In genomic region chr11:70067591-70068341, GRCh38 we compare ENCODE assay signal across 12 cellular contexts. TPM values are rescaled to one million over a fixed set of nuclear protein-coding genes. Genes with fewer than 3 reads are reported as not detected.
DNase-seq lines count a peak whose midpoint lies in the region; ATAC-seq lines count a peak whose summit lies in the region.
"Had no signal": no experiment of that assay in that cellular context is flagged by ENCODE, and none has a peak within 500 bp of the region (broad histone marks: within the 10 kb centered on the region; RNA-seq: fewer than 3 reads in every experiment).

No MANE protein-coding gene starts in this region.

- no peaks in the 10 kb centered on the region for H3K9me3 ChIP-seq in BLaER1

- no peak overlapping the region for H3K4me3 ChIP-seq in BLaER1
- H3K4me3 ChIP-seq in H7 (ENCODE audit: insufficient read depth, low read depth, low read length) = no peak overlapping the region

- H4K20me1 ChIP-seq in BLaER1 = peaks cover 3% of the 10 kb centered on the region; the same call in 1 of the 2 replicates

- no peak overlapping the region for H3K9ac ChIP-seq in BLaER1

- peak; percentile 79 for DNase-seq in H7
- peak; percentile 66 for DNase-seq in SW480 (ENCODE audit: low spot score)
- DNase-seq in left lobe of liver (ENCODE audit: low spot score) = peak; percentile 44
- no peak for DNase-seq in MV-4-11 (lab: John Stamatoyannopoulos, UW)
- no peak for DNase-seq in NOMO-1 treated with DMSO at 0.1 percent for 48 hours (lab: John Stamatoyannopoulos, UW; ENCODE audit: unreplicated experiment)
- DNase-seq: activated naive CD4-positive, alpha-beta T cell treated with Interleukin-2 at 50 U/mL for 16 hours; GF-D8; NCI-H2081 had no signal

- H3K27me3 ChIP-seq in BLaER1 (no peaks in the 10 kb centered on the region), H7 (ENCODE audit: control insufficient read depth, insufficient read depth, low read length) (peaks cover 2% of the 10 kb centered on the region; the same call in 1 of the 2 replicates)

- peaks cover 24% of the 10 kb centered on the region for H3K4me1 ChIP-seq in BLaER1

- H3K36me3 ChIP-seq in BLaER1 (no peaks in the 10 kb centered on the region), H7 (replicated peaks; ENCODE audit: control insufficient read depth, insufficient read depth, low read length) (no peaks in the 10 kb centered on the region)

- H3K27ac ChIP-seq in BLaER1 = no peak overlapping the region

- peak overlapping the region; percentile 17; the same call in 1 of the 2 replicates for H3K4me2 ChIP-seq in BLaER1

- ATAC-seq in left lobe of liver (peak; percentile 9), GM18858 (IDR thresholded peaks at IDR 0.05; ENCODE audit: unreplicated experiment) (no peak), HG02678 (IDR thresholded peaks at IDR 0.05; ENCODE audit: unreplicated experiment) (no peak)
- ATAC-seq: stimulated activated memory B cell treated with anti-CD40 and anti-IgM and Interleukin-4, amounts not matched to agents 10 μg/mL and 1 μg/mL and 100 μg/mL, for 72 hours had no signal

RNA-seq across cellular contexts. Expression of gene ANO1, which starts 10.4 kb away (rescaled TPM):
- total RNA-seq in H7 (2014; rRNA removed; shearing (Covaris generic)) = 1.1 and 2.3 TPM in 2 replicates
- 260 TPM for total RNA-seq in left lobe of liver

Comparison
In these comparisons a context has a peak if more than half of its experiments do, and no peak if none do; other contexts are left out.
1. DNase-seq: peak in H7 (single experiment), SW480 (single experiment) and left lobe of liver (single experiment); none in MV-4-11 (single experiment) and NOMO-1 treated with DMSO at 0.1 percent for 48 hours (single experiment).
2. RNA of gene ANO1, which starts 10.4 kb away (total RNA-seq): 260 TPM in left lobe of liver (single experiment); 1.1 to 2.3 TPM in H7; every median in the first group is over 10 times any median in the second.